Comparison of ENCODE assay signal across 1 cellular context in the genomic region with DNA sequence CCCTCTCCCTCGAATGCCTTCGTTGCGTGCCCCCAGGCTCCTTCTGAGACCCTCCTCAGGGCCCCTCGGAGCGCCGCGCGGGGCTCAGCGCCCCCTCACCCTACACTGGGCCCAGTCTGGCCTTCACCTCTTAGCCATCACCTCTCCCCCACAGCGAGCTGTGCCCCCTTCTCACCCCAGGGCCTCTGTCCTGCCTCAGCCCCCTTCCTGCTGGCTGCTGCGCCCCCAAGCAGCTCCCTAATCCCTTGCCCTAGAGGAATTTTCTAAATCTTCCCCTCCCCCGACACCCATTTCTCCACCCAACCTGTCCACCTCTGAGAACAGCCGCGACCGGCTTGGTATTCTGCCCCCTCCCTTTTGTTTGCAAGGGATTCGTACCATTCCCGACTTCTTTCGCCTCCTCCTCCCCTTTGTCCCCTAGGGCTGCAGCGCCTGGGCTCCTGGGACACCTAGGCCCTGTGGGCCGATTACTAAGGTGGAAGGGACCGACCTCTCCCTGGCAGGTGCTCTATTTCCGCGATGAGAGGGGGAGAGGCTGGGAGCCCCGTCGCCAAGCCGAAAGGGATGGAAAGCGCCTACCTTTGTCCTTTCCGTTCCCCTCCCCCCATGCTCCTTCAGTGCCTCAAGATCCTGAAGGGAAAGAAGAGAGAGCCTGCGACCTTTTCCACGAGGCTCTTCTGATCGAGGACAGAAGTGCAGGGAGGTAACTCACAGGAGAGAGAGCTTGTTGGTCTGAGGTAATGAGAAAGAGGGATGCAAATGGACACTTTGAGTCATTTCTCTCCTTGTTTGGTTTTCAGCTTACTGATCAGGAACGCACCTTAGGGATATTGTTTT.
TF ChIP-seq lines count a peak whose summit lies in the region.

No MANE protein-coding gene starts in this region.

TF ChIP-seq in HepG2, 621 proteins besides CTCF, POLR2A, EP300 and RAD21:
- TF ChIP-seq STAG1 (CRISPR knock-in tag; IDR thresholded peaks at IDR 0.05) (no peak), CBX2 (IDR thresholded peaks at IDR 0.05; ENCODE audit: low read depth, low read length) (no peak), CBX2 (CRISPR knock-in tag; IDR thresholded peaks at IDR 0.05; ENCODE audit: low read depth) (no peak), ZFX (CRISPR knock-in tag; IDR thresholded peaks at IDR 0.05; ENCODE audit: low read depth) (peak; percentile 50; the same call in 1 of the 2 replicates)
- TF ChIP-seq, protein P1, sequence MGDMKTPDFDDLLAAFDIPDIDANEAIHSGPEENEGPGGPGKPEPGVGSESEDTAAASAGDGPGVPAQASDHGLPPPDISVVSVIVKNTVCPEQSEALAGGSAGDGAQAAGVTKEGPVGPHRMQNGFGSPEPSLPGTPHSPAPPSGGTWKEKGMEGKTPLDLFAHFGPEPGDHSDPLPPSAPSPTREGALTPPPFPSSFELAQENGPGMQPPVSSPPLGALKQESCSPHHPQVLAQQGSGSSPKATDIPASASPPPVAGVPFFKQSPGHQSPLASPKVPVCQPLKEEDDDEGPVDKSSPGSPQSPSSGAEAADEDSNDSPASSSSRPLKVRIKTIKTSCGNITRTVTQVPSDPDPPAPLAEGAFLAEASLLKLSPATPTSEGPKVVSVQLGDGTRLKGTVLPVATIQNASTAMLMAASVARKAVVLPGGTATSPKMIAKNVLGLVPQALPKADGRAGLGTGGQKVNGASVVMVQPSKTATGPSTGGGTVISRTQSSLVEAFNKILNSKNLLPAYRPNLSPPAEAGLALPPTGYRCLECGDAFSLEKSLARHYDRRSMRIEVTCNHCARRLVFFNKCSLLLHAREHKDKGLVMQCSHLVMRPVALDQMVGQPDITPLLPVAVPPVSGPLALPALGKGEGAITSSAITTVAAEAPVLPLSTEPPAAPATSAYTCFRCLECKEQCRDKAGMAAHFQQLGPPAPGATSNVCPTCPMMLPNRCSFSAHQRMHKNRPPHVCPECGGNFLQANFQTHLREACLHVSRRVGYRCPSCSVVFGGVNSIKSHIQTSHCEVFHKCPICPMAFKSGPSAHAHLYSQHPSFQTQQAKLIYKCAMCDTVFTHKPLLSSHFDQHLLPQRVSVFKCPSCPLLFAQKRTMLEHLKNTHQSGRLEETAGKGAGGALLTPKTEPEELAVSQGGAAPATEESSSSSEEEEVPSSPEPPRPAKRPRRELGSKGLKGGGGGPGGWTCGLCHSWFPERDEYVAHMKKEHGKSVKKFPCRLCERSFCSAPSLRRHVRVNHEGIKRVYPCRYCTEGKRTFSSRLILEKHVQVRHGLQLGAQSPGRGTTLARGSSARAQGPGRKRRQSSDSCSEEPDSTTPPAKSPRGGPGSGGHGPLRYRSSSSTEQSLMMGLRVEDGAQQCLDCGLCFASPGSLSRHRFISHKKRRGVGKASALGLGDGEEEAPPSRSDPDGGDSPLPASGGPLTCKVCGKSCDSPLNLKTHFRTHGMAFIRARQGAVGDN (CRISPR knock-in tag; IDR thresholded peaks at IDR 0.05) = peak; percentile 39; the same call in 1 of the 2 replicates
- TF ChIP-seq, protein P2, sequence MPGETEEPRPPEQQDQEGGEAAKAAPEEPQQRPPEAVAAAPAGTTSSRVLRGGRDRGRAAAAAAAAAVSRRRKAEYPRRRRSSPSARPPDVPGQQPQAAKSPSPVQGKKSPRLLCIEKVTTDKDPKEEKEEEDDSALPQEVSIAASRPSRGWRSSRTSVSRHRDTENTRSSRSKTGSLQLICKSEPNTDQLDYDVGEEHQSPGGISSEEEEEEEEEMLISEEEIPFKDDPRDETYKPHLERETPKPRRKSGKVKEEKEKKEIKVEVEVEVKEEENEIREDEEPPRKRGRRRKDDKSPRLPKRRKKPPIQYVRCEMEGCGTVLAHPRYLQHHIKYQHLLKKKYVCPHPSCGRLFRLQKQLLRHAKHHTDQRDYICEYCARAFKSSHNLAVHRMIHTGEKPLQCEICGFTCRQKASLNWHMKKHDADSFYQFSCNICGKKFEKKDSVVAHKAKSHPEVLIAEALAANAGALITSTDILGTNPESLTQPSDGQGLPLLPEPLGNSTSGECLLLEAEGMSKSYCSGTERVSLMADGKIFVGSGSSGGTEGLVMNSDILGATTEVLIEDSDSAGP (CRISPR knock-in tag; IDR thresholded peaks at IDR 0.05; ENCODE audit: borderline replicate concordance) = 0 out of 2 replicates have a peak, but pooled peaks have one; percentile 13
